Comparison of ENCODE assay signal across 16 cellular contexts in the genomic region with DNA sequence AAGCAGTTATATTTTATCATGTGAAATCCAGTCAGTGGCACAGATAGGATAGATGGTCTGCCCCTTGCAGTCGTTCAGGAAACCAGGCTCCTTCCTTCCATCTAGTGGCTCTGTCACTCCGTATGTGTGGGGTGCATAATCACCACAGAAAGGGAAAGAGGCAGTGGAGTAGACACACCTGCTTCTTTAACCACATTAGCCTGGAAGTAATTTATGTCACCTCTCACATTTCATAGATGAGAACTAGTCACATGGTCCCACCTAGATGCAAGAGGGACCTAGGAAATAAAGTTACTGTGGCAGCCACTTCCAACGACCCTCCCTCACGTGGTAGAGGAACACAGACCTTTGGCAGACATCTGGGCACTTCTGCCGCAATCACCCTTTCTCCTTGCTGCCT. TPM values are rescaled to one million over a fixed set of nuclear protein-coding genes. Genes with fewer than 3 reads are reported as not detected.
A peak's percentile ranks its signal among the peaks of the same experiment; 100 is the strongest.
DNase-seq lines count a peak whose midpoint lies in the region; ATAC-seq lines count a peak whose summit lies in the region.
"Had no signal": no experiment of that assay in that cellular context is flagged by ENCODE, and none has a peak within 500 bp of the region (broad histone marks: within the 10 kb centered on the region; RNA-seq: fewer than 3 reads in every experiment).

No MANE protein-coding gene starts in this region.

- H3K4me1 ChIP-seq in naive thymus-derived CD4-positive, alpha-beta T cell (ENCODE audit: control insufficient read depth in 2 of 2, insufficient read depth in 2 of 2, low read length in 2 of 2) = no peaks in the 10 kb centered on the region
- H3K4me1 ChIP-seq: tibial nerve had no signal

- H3K27ac ChIP-seq in naive thymus-derived CD4-positive, alpha-beta T cell (ENCODE audit: low read depth, low read length) = no peak overlapping the region
- H3K27ac ChIP-seq: coronary artery, tibial nerve, VCaP had no signal

- peaks cover 0 to 6% (median 4%) of the 10 kb centered on the region in 7 donors for H3K4me1 Mint-ChIP-seq in naive thymus-derived CD4-positive, alpha-beta T cell
- H3K4me1 Mint-ChIP-seq in activated CD4-positive, alpha-beta memory T cell treated with anti-CD3 and anti-CD28 coated beads for 36 hours (ENCODE audit: low read depth) = no peaks in the 10 kb centered on the region

- no peaks in the 10 kb centered on the region for H3K36me3 ChIP-seq in naive thymus-derived CD4-positive, alpha-beta T cell (ENCODE audit: control insufficient read depth in 2 of 3, insufficient read depth in 3 of 3, low read length in 3 of 3)
- H3K36me3 ChIP-seq: tibial nerve had no signal

- no peaks in the 10 kb centered on the region for H3K27me3 ChIP-seq in naive thymus-derived CD4-positive, alpha-beta T cell (ENCODE audit: control insufficient read depth in 2 of 2, insufficient read depth in 2 of 2, low read length in 2 of 2)
- H3K27me3 ChIP-seq: tibial nerve had no signal

- no peaks in the 10 kb centered on the region for H3K9me3 ChIP-seq in naive thymus-derived CD4-positive, alpha-beta T cell (ENCODE audit: control insufficient read depth in 2 of 3, low read length in 3 of 3)

- H3K27ac Mint-ChIP-seq in naive thymus-derived CD4-positive, alpha-beta T cell = no peak overlapping the region
- no peak overlapping the region for H3K27ac Mint-ChIP-seq in activated CD4-positive, alpha-beta memory T cell treated with anti-CD3 and anti-CD28 coated beads for 36 hours

- H3K27me3 Mint-ChIP-seq in naive thymus-derived CD4-positive, alpha-beta T cell = peaks cover 0 to 5% (median 0%) of the 10 kb centered on the region in 5 donors
- H3K27me3 Mint-ChIP-seq in activated CD4-positive, alpha-beta memory T cell treated with anti-CD3 and anti-CD28 coated beads for 36 hours = peaks cover 2% of the 10 kb centered on the region

- H3K9me3 Mint-ChIP-seq in naive thymus-derived CD4-positive, alpha-beta T cell = no peaks in the 10 kb centered on the region
- no peaks in the 10 kb centered on the region for H3K9me3 Mint-ChIP-seq in activated CD4-positive, alpha-beta memory T cell treated with anti-CD3 and anti-CD28 coated beads for 36 hours

- CTCF ChIA-PET in naive thymus-derived CD4-positive, alpha-beta T cell (lab: Charles Lee) = no interaction called here
- CTCF ChIA-PET in activated CD4-positive, alpha-beta memory T cell treated with anti-CD3 and anti-CD28 coated beads for 36 hours (lab: Charles Lee) = no interaction called here

- POLR2A ChIA-PET in naive thymus-derived CD4-positive, alpha-beta T cell (lab: Charles Lee) = no interaction called here
- POLR2A ChIA-PET in activated CD4-positive, alpha-beta memory T cell treated with anti-CD3 and anti-CD28 coated beads for 36 hours (lab: Charles Lee) = no interaction called here

- H3K4me3 Mint-ChIP-seq in naive thymus-derived CD4-positive, alpha-beta T cell = peak overlapping the region in 1 of 10 donors; percentile 6
- no peak overlapping the region for H3K4me3 Mint-ChIP-seq in activated CD4-positive, alpha-beta memory T cell treated with anti-CD3 and anti-CD28 coated beads for 36 hours

- intact Hi-C loops in naive thymus-derived CD4-positive, alpha-beta T cell (cut with micrococcal nuclease) = no loop called here
- intact Hi-C loops in activated CD4-positive, alpha-beta memory T cell treated with anti-CD3 and anti-CD28 coated beads for 36 hours (cut with micrococcal nuclease) = no loop called here

- H3K36me3 Mint-ChIP-seq in naive thymus-derived CD4-positive, alpha-beta T cell = peaks cover 0 to 4% (median 0%) of the 10 kb centered on the region in 5 donors
- H3K36me3 Mint-ChIP-seq in activated CD4-positive, alpha-beta memory T cell treated with anti-CD3 and anti-CD28 coated beads for 36 hours = no peaks in the 10 kb centered on the region

- DNase-seq in NCI-H2227 (lab: John Stamatoyannopoulos, UW; ENCODE audit: unreplicated experiment) (peak; percentile 41), NCI-H2227 treated with DMSO at 0.1 percent for 48 hours (lab: John Stamatoyannopoulos, UW) (no peak), NCI-H128 (lab: John Stamatoyannopoulos, UW; ENCODE audit: unreplicated experiment) (peak; percentile 47), NCI-H526 treated with DMSO at 0.1 percent for 48 hours (lab: John Stamatoyannopoulos, UW) (peak; percentile 40), SIG-M5 (lab: John Stamatoyannopoulos, UW) (no peak)
- DNase-seq in naive thymus-derived CD4-positive, alpha-beta T cell = no peak
- DNase-seq in activated CD4-positive, alpha-beta memory T cell treated with anti-CD3 and anti-CD28 coated beads for 36 hours = no peak
- DNase-seq: activated T-cell treated with anti-CD3 and anti-CD28 coated beads, Interleukin-2, amount 50 U/mL, for 1 hour; NCI-H446 treated with DMSO at 0.1 percent for 48 hours had no signal

- H3K4me3 ChIP-seq in naive thymus-derived CD4-positive, alpha-beta T cell (ENCODE audit: low read length) = no peak overlapping the region
- H3K4me3 ChIP-seq: coronary artery, tibial nerve had no signal

- ATAC-seq in naive thymus-derived CD4-positive, alpha-beta T cell = peak; percentile 37
- no peak for ATAC-seq in GM18519 (IDR thresholded peaks at IDR 0.05; ENCODE audit: low FRiP score, unreplicated experiment)

RNA-seq across cellular contexts. Expression of a gene that starts 14.2 kb away (rescaled TPM):
- not detected for total RNA-seq in naive thymus-derived CD4-positive, alpha-beta T cell
- not detected for polyA plus RNA-seq in naive thymus-derived CD4-positive, alpha-beta T cell
- total RNA-seq in activated CD4-positive, alpha-beta memory T cell treated with anti-CD3 and anti-CD28 coated beads for 36 hours = not detected
- total RNA-seq: A172, fibroblast of lung, lung microvascular endothelial cell, tibial nerve had no signal
- polyA plus RNA-seq: fibroblast of lung had no signal

RNA-seq across cellular contexts. Expression of a gene that starts 15.5 kb away (rescaled TPM):
- not detected for total RNA-seq in naive thymus-derived CD4-positive, alpha-beta T cell
- not detected for polyA plus RNA-seq in naive thymus-derived CD4-positive, alpha-beta T cell
- not detected for total RNA-seq in activated CD4-positive, alpha-beta memory T cell treated with anti-CD3 and anti-CD28 coated beads for 36 hours
- total RNA-seq: A172, fibroblast of lung, lung microvascular endothelial cell, tibial nerve had no signal
- polyA plus RNA-seq: fibroblast of lung had no signal

Comparison
In these comparisons a context has a peak if more than half of its experiments do, and no peak if none do; other contexts are left out.
1. DNase-seq: peak in NCI-H2227 (single experiment), NCI-H128 (single experiment) and NCI-H526 treated with DMSO at 0.1 percent for 48 hours (single experiment); none in NCI-H2227 treated with DMSO at 0.1 percent for 48 hours (single experiment), naive thymus-derived CD4-positive, alpha-beta T cell (0 of 9), SIG-M5 (single experiment) and activated CD4-positive, alpha-beta memory T cell treated with anti-CD3 and anti-CD28 coated beads for 36 hours (single experiment).